In genomic region chr14:95318870-95319311, GRCh38 we compare ENCODE assay signal across 2 cellular contexts.
TF ChIP-seq lines count a peak whose summit lies in the region.

No MANE protein-coding gene starts in this region.

TF ChIP-seq in SK-N-SH, 30 proteins besides CTCF, POLR2A, EP300 and RAD21 (continued from another document):
- no peak for TF ChIP-seq USF1 (IDR thresholded peaks at IDR 0.05; ENCODE audit: borderline replicate concordance, low read depth)
- no peak for TF ChIP-seq RXRA (IDR thresholded peaks at IDR 0.05; ENCODE audit: borderline replicate concordance, low read depth)
- TF ChIP-seq GABPA (IDR thresholded peaks at IDR 0.05; ENCODE audit: low read depth), result no peak
- no peak for TF ChIP-seq TCF12 (IDR thresholded peaks at IDR 0.05)
- no peak for TF ChIP-seq TAF1 (IDR thresholded peaks at IDR 0.05; ENCODE audit: borderline replicate concordance, low read depth, low read length)
- TF ChIP-seq IRF3 (IDR thresholded peaks at IDR 0.05; ENCODE audit: low read depth, low read length), result no peak
- no peak for TF ChIP-seq NRF1 (IDR thresholded peaks at IDR 0.05; ENCODE audit: low read depth, low read length)
- no peak for TF ChIP-seq SIN3A (IDR thresholded peaks at IDR 0.05; ENCODE audit: borderline replicate concordance, low read depth, low read length)
- TF ChIP-seq RFX5 (IDR thresholded peaks at IDR 0.05; ENCODE audit: low read length), result no peak
- TF ChIP-seq MEF2A (IDR thresholded peaks at IDR 0.05; ENCODE audit: borderline replicate concordance, low read depth), result no peak
- TF ChIP-seq GATA2 (CRISPR knock-in tag; IDR thresholded peaks at IDR 0.05), result no peak
- no peak for TF ChIP-seq FOXJ3 (CRISPR knock-in tag; IDR thresholded peaks at IDR 0.05)
- TF ChIP-seq CHD2 (IDR thresholded peaks at IDR 0.05; ENCODE audit: low read length, partially characterized antibody), result no peak

TF ChIP-seq in SK-N-SH treated with all-trans-retinoic acid at 6 μM for 48 hours, 23 proteins besides CTCF, POLR2A, EP300 and RAD21 (continued from another document):
- TF ChIP-seq, protein P1, sequence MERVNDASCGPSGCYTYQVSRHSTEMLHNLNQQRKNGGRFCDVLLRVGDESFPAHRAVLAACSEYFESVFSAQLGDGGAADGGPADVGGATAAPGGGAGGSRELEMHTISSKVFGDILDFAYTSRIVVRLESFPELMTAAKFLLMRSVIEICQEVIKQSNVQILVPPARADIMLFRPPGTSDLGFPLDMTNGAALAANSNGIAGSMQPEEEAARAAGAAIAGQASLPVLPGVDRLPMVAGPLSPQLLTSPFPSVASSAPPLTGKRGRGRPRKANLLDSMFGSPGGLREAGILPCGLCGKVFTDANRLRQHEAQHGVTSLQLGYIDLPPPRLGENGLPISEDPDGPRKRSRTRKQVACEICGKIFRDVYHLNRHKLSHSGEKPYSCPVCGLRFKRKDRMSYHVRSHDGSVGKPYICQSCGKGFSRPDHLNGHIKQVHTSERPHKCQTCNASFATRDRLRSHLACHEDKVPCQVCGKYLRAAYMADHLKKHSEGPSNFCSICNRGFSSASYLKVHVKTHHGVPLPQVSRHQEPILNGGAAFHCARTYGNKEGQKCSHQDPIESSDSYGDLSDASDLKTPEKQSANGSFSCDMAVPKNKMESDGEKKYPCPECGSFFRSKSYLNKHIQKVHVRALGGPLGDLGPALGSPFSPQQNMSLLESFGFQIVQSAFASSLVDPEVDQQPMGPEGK (CRISPR knock-in tag; IDR thresholded peaks at IDR 0.05; ENCODE audit: borderline replicate concordance), result no peak
- TF ChIP-seq BACH2 (CRISPR knock-in tag; IDR thresholded peaks at IDR 0.05; ENCODE audit: borderline replicate concordance) (no peak), RARB (CRISPR knock-in tag; IDR thresholded peaks at IDR 0.05) (no peak), ARNTL (CRISPR knock-in tag; IDR thresholded peaks at IDR 0.05; ENCODE audit: borderline replicate concordance, low read depth) (no peak), CREB5 (CRISPR knock-in tag; IDR thresholded peaks at IDR 0.05; ENCODE audit: low read depth) (no peak), PPARA (CRISPR knock-in tag; IDR thresholded peaks at IDR 0.05; ENCODE audit: borderline replicate concordance) (no peak), ZFP3 (CRISPR knock-in tag; IDR thresholded peaks at IDR 0.05) (no peak)
